19 cellular contexts compared by ENCODE assay signal in genomic region chr3:134836921-134837320, GRCh38.
DNase-seq lines count a peak whose midpoint lies in the region; ATAC-seq lines count a peak whose summit lies in the region.
"Had no signal": no experiment of that assay in that cellular context is flagged by ENCODE, and none has a peak within 500 bp of the region (broad histone marks: within the 10 kb centered on the region; RNA-seq: fewer than 3 reads in every experiment).

No MANE protein-coding gene starts in this region.

- peak; percentile 27 to 37 for DNase-seq in NCI-H446 (lab: John Stamatoyannopoulos, UW)
- DNase-seq in NCI-H446 treated with DMSO at 0.1 percent for 48 hours (lab: John Stamatoyannopoulos, UW): no peak
- DNase-seq in cerebellar cortex (ENCODE audit: low spot score): peak; percentile 57
- DNase-seq in dedifferentiated amniotic fluid mesenchymal stem cell (ENCODE audit: extremely low spot score): no peak
- DNase-seq: ACHN; BE2C; CD4-positive, alpha-beta memory T cell; CD4-positive, CD25-positive, alpha-beta regulatory T cell; CD8-positive, alpha-beta memory T cell; COR-L47; DMS 273 treated with DMSO at 0.1 percent for 48 hours; DMS153; DMS53; DMS79; DND-41; EL; GF-D8 had no signal

- ATAC-seq in HG02852 (IDR thresholded peaks at IDR 0.05; ENCODE audit: unreplicated experiment): no peak
- ATAC-seq: A549 had no signal

Comparison
In these comparisons a context has a peak if more than half of its experiments do, and no peak if none do; other contexts are left out.
1. DNase-seq: peak in NCI-H446 (2 of 2) and cerebellar cortex (single experiment); none in NCI-H446 treated with DMSO at 0.1 percent for 48 hours (single experiment) and dedifferentiated amniotic fluid mesenchymal stem cell (single experiment).